In the genomic region with DNA sequence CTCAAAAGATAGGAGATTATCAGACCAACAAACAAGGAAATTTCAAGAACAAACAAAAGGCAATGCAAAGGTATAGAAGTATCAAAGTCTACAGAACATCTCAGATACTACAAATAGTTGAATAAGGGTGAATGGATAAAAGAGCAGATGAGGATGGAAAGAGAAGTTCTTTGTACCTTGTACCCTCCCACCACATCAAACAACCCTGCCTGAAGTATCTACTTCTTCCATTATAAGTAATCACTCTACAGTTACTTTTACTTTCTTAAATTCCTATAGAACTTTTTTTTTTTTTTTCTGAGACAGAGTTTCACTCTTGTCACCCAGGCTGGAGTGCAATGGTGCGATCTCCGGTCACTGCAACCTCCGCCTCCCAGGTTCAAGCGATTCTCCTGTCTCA, we compare ENCODE assay signal across 15 cellular contexts. TPM values are rescaled to one million over a fixed set of nuclear protein-coding genes. Genes with fewer than 3 reads are reported as not detected.
DNase-seq lines count a peak whose midpoint lies in the region; ATAC-seq and TF ChIP-seq lines count a peak whose summit lies in the region.
"Had no signal": no experiment of that assay in that cellular context is flagged by ENCODE, and none has a peak within 500 bp of the region (broad histone marks: within the 10 kb centered on the region; RNA-seq: fewer than 3 reads in every experiment).

No MANE protein-coding gene starts in this region.

- TF ChIP-seq CTCF in CD8-positive, alpha-beta T cell (IDR thresholded peaks at IDR 0.05) = no peak
- no peak for TF ChIP-seq CTCF in psoas muscle (IDR thresholded peaks at IDR 0.05)

- WGBS in psoas muscle, 3 donors = 98 to 100% (median 98%) methylated on average over 4 of the region's 4 CpGs

- no peak overlapping the region for H3K27ac ChIP-seq in CD8-positive, alpha-beta T cell (ENCODE audit: low read depth, low read length)
- peak overlapping the region; percentile 4 for H3K27ac ChIP-seq in psoas muscle

- H3K27ac Mint-ChIP-seq in CD8-positive, alpha-beta T cell = peak overlapping the region; percentile 60
- H3K27ac Mint-ChIP-seq in activated CD8-positive, alpha-beta memory T cell treated with anti-CD3 and anti-CD28 coated beads, Interleukin-2, amount 10 ng/mL, durations not matched to agents 7 days and 5 days = no peak overlapping the region
- H3K27ac Mint-ChIP-seq: CD4-positive, CD25-positive, alpha-beta regulatory T cell had no signal

- peaks cover 6% of the 10 kb centered on the region for H3K4me1 Mint-ChIP-seq in activated T-cell treated with anti-CD3 and anti-CD28 coated beads, Interleukin-2, amount 50 U/mL, for 4 hours (ENCODE audit: low read depth)
- H3K4me1 Mint-ChIP-seq in CD8-positive, alpha-beta T cell (ENCODE audit: low read depth) = peaks cover 7% of the 10 kb centered on the region
- H3K4me1 Mint-ChIP-seq in activated CD8-positive, alpha-beta memory T cell treated with anti-CD3 and anti-CD28 coated beads, Interleukin-2, amount 10 ng/mL, durations not matched to agents 7 days and 5 days = peaks cover 1% of the 10 kb centered on the region

- H3K36me3 ChIP-seq in CD8-positive, alpha-beta T cell (ENCODE audit: insufficient read depth, low read length) = no peaks in the 10 kb centered on the region
- peaks cover 0 to 22% of the 10 kb centered on the region in 2 donors for H3K36me3 ChIP-seq in psoas muscle (ENCODE audit: insufficient read depth in 1 of 2, low read depth in 1 of 2)

- H3K4me1 ChIP-seq in CD8-positive, alpha-beta T cell (ENCODE audit: insufficient read depth, low read length) = no peaks in the 10 kb centered on the region
- peaks cover 3% of the 10 kb centered on the region for H3K4me1 ChIP-seq in psoas muscle
- H3K4me1 ChIP-seq: BE2C had no signal

- H3K4me3 Mint-ChIP-seq in activated T-cell treated with anti-CD3 and anti-CD28 coated beads, Interleukin-2, amount 50 U/mL, for 4 hours = no peak overlapping the region
- no peak overlapping the region for H3K4me3 Mint-ChIP-seq in CD8-positive, alpha-beta T cell
- H3K4me3 Mint-ChIP-seq in activated CD8-positive, alpha-beta memory T cell treated with anti-CD3 and anti-CD28 coated beads, Interleukin-2, amount 10 ng/mL, durations not matched to agents 7 days and 5 days = no peak overlapping the region
- H3K4me3 Mint-ChIP-seq: CD4-positive, CD25-positive, alpha-beta regulatory T cell had no signal

- CTCF ChIA-PET in CD8-positive, alpha-beta T cell (lab: Charles Lee) = no interaction called here
- CTCF ChIA-PET in activated CD8-positive, alpha-beta memory T cell treated with anti-CD3 and anti-CD28 coated beads, Interleukin-2, amount 10 ng/mL, durations not matched to agents 7 days and 5 days (lab: Charles Lee) = no interaction called here

- H3K27me3 ChIP-seq in CD8-positive, alpha-beta T cell (ENCODE audit: insufficient read depth, low read length) = no peaks in the 10 kb centered on the region
- H3K27me3 ChIP-seq in psoas muscle (ENCODE audit: insufficient read depth in 3 of 3, low read length in 2 of 3) = no peaks in the 10 kb centered on the region
- H3K27me3 ChIP-seq: BE2C had no signal

- no peaks in the 10 kb centered on the region for H3K27me3 Mint-ChIP-seq in activated T-cell treated with anti-CD3 and anti-CD28 coated beads, Interleukin-2, amount 50 U/mL, for 4 hours (ENCODE audit: low read depth)
- no peaks in the 10 kb centered on the region for H3K27me3 Mint-ChIP-seq in CD8-positive, alpha-beta T cell (ENCODE audit: low read depth)
- H3K27me3 Mint-ChIP-seq in activated CD8-positive, alpha-beta memory T cell treated with anti-CD3 and anti-CD28 coated beads, Interleukin-2, amount 10 ng/mL, durations not matched to agents 7 days and 5 days = no peaks in the 10 kb centered on the region
- H3K27me3 Mint-ChIP-seq: CD4-positive, CD25-positive, alpha-beta regulatory T cell had no signal

- peak; percentile 58 to 66 for ATAC-seq in activated T-cell treated with anti-CD3 and anti-CD28 coated beads, Interleukin-2, amount 50 U/mL, for 4 hours
- no peak for ATAC-seq in CD8-positive, alpha-beta T cell
- ATAC-seq in psoas muscle = no peak
- no peak for ATAC-seq in activated CD8-positive, alpha-beta memory T cell treated with anti-CD3 and anti-CD28 coated beads, Interleukin-2, amount 10 ng/mL, durations not matched to agents 7 days and 5 days
- ATAC-seq: HCT116 had no signal

- no peak overlapping the region for H3K4me3 ChIP-seq in CD8-positive, alpha-beta T cell (ENCODE audit: low read depth, low read length)
- no peak overlapping the region for H3K4me3 ChIP-seq in Jurkat, Clone E6-1 (ENCODE audit: low read length)
- H3K4me3 ChIP-seq in psoas muscle = no peak overlapping the region

- H3K9me3 ChIP-seq in CD8-positive, alpha-beta T cell (ENCODE audit: low read length) = no peaks in the 10 kb centered on the region
- no peaks in the 10 kb centered on the region for H3K9me3 ChIP-seq in psoas muscle
- H3K9me3 ChIP-seq: BE2C, Caco-2 had no signal

- intact Hi-C loops in CD8-positive, alpha-beta T cell (cut with DNase I, micrococcal nuclease) = no loop called here
- intact Hi-C loops in psoas muscle (cut with DNase I) = no loop called here

- DNase-seq in activated T-cell treated with anti-CD3 and anti-CD28 coated beads, Interleukin-2, amount 50 U/mL, for 4 hours = no peak
- DNase-seq in activated T-cell treated with anti-CD3 and anti-CD28 coated beads, Interleukin-2, amount 50 U/mL, for 48 hours = no peak
- DNase-seq in CD8-positive, alpha-beta T cell = no peak
- DNase-seq in Jurkat, Clone E6-1 (ENCODE audit: low read depth, low spot score) = peak; percentile 34
- DNase-seq in psoas muscle (no peak), NCI-H446 treated with DMSO at 0.1 percent for 48 hours (lab: John Stamatoyannopoulos, UW) (no peak)
- DNase-seq in activated CD8-positive, alpha-beta memory T cell treated with anti-CD3 and anti-CD28 coated beads, Interleukin-2, amount 10 ng/mL, durations not matched to agents 7 days and 5 days = no peak
- DNase-seq: BE2C; C1 segment of cervical spinal cord; Caco-2; CD4-positive, CD25-positive, alpha-beta regulatory T cell; GDM1; GOT3; H7 had no signal

- POLR2A ChIA-PET in CD8-positive, alpha-beta T cell (lab: Charles Lee) = no interaction called here

- no peaks in the 10 kb centered on the region for H3K9me3 Mint-ChIP-seq in activated T-cell treated with anti-CD3 and anti-CD28 coated beads, Interleukin-2, amount 50 U/mL, for 4 hours
- H3K9me3 Mint-ChIP-seq in CD8-positive, alpha-beta T cell = no peaks in the 10 kb centered on the region
- no peaks in the 10 kb centered on the region for H3K9me3 Mint-ChIP-seq in activated CD8-positive, alpha-beta memory T cell treated with anti-CD3 and anti-CD28 coated beads, Interleukin-2, amount 10 ng/mL, durations not matched to agents 7 days and 5 days (ENCODE audit: low read depth)
- H3K9me3 Mint-ChIP-seq: CD4-positive, CD25-positive, alpha-beta regulatory T cell had no signal

- H3K36me3 Mint-ChIP-seq in activated T-cell treated with anti-CD3 and anti-CD28 coated beads, Interleukin-2, amount 50 U/mL, for 4 hours (ENCODE audit: insufficient read depth) = peaks cover 17% of the 10 kb centered on the region
- H3K36me3 Mint-ChIP-seq in CD8-positive, alpha-beta T cell = peaks cover 31% of the 10 kb centered on the region
- H3K36me3 Mint-ChIP-seq in activated CD8-positive, alpha-beta memory T cell treated with anti-CD3 and anti-CD28 coated beads, Interleukin-2, amount 10 ng/mL, durations not matched to agents 7 days and 5 days = peaks cover 13% of the 10 kb centered on the region

RNA-seq across cellular contexts. Expression of a gene that starts 35.1 kb away (rescaled TPM):
- 10 to 100 TPM; 50.4 to 57.1 (median 54.1) TPM for total RNA-seq in activated T-cell treated with anti-CD3 and anti-CD28 coated beads, Interleukin-2, amount 50 U/mL, for 4 hours
- 10 to 100 TPM; 11.2 to 12.9 TPM for total RNA-seq in CD8-positive, alpha-beta T cell
- 22.0 TPM for polyA plus RNA-seq in Jurkat, Clone E6-1 (2012; ENCODE audit: insufficient read depth, insufficient read length)
- total RNA-seq in psoas muscle = 1 to 10 TPM; 7.1 to 9.0 (median 7.6) TPM
- 1 to 10 TPM; 5.4 to 9.9 (median 8.6) TPM for polyA plus RNA-seq in psoas muscle
- total RNA-seq in activated CD8-positive, alpha-beta memory T cell treated with anti-CD3 and anti-CD28 coated beads, Interleukin-2, amount 10 ng/mL, durations not matched to agents 7 days and 5 days = 10 to 100 TPM; 24.3 to 32.0 TPM

Comparison
In these comparisons a context has a peak if more than half of its experiments do, and no peak if none do; other contexts are left out.
1. ATAC-seq: peak in activated T-cell treated with anti-CD3 and anti-CD28 coated beads, Interleukin-2, amount 50 U/mL, for 4 hours (2 of 2); none in CD8-positive, alpha-beta T cell (single experiment), psoas muscle (0 of 4) and activated CD8-positive, alpha-beta memory T cell treated with anti-CD3 and anti-CD28 coated beads, Interleukin-2, amount 10 ng/mL, durations not matched to agents 7 days and 5 days (single experiment).